Comparison of ENCODE assay signal across 13 cellular contexts in the genomic region with DNA sequence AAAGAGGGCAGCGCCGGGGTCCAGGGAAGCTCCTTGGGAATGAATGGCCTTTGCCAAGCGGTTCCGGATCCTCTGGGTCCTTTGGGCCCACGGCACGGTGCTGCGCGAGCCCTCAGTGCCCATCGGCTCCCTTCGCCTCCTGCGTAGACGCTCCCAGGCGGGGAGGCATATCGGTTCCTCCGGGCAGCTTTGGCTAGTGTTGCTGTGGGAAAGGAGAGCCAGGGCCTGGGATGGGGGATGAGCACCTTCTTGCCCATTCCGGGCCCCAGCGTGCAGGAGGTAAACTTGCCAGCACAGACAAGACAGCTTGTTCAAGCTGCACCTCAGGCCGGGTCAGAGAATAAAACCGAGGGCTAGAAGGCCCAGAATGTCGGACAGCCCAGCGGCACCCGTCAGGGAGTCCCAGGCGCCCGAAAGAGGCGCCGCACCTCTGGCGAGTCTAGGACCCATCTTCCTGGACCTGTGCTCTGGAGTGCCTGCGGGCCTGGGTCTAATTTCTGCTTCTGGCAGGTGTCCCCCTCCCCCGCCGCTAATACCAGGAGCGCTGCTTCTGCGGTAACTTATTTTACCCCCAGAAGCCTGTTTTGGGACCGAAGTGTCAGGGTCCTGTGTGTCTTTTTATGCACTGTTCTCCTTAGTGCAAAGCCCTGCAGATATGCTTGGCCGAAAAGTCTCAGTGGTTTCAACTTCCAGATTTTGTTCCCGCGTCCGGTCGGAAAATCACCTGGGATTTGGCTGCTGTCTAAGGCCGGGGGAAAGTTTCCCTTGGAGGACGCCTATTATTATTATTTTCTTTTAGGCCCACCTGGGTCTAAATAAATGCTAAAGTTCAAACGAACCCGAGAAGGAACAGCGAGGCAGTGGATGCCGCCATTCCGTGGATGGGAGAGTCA. TPM values are rescaled to one million over a fixed set of nuclear protein-coding genes. Genes with fewer than 3 reads are reported as not detected.
DNase-seq lines count a peak whose midpoint lies in the region; ATAC-seq, FAIRE-seq and TF ChIP-seq lines count a peak whose summit lies in the region.
"Had no signal": no experiment of that assay in that cellular context is flagged by ENCODE, and none has a peak within 500 bp of the region (broad histone marks: within the 10 kb centered on the region; RNA-seq: fewer than 3 reads in every experiment).

No MANE protein-coding gene starts in this region.

- H3K4me3 Mint-ChIP-seq in chondrocyte (ENCODE audit: unreplicated experiment): peak overlapping the region; percentile 35

- 96% methylated on average over 45 of the region's 45 CpGs for WGBS in A549 (ENCODE audit: missing lambda C conversion rate)

- TF ChIP-seq RAD21 in A549 (conservative IDR thresholded peaks at IDR 0.05 in 1 of 2, IDR thresholded peaks at IDR 0.05 in 1 of 2): no peak

- no peak for TF ChIP-seq POLR2A in A549 (IDR thresholded peaks at IDR 0.05; ENCODE audit: low read length)

- H3K36me3 ChIP-seq in muscle layer of duodenum (ENCODE audit: control insufficient read depth in 1 of 2, insufficient read depth in 2 of 2, low read length in 2 of 2): no peaks in the 10 kb centered on the region
- H3K36me3 ChIP-seq: ovary had no signal

- ATAC-seq in A549 (no peak), HG02840 (IDR thresholded peaks at IDR 0.05; ENCODE audit: low FRiP score, unreplicated experiment) (no peak), HG03460 (IDR thresholded peaks at IDR 0.05; ENCODE audit: unreplicated experiment) (no peak)

- no peak for FAIRE-seq in A549 (lab: Jason Lieb, UNC)
- FAIRE-seq: H54 had no signal

- H3K9me3 Mint-ChIP-seq in chondrocyte (ENCODE audit: low read depth): no peaks in the 10 kb centered on the region

- POLR2A ChIA-PET in A549 (lab: Yijun Ruan, JAX): no interaction called here

- peaks cover 61% of the 10 kb centered on the region for H3K27me3 ChIP-seq in muscle layer of duodenum (ENCODE audit: low read depth, low read length)
- H3K27me3 ChIP-seq: ovary had no signal

- peaks cover 3% of the 10 kb centered on the region for H3K36me3 Mint-ChIP-seq in chondrocyte (ENCODE audit: low read depth)

- H3K27me3 Mint-ChIP-seq in chondrocyte (ENCODE audit: low read depth): peaks cover 23% of the 10 kb centered on the region

- DNase-seq in A549 (ENCODE audit: low read depth in 1 of 2, low spot score in 1 of 2) (no peak), ELF-1 (ENCODE audit: low read depth, low spot score) (peak; percentile 56), chondrocyte (ENCODE audit: low spot score) (no peak), GOT3 (lab: John Stamatoyannopoulos, UW) (no peak)
- DNase-seq: Karpas-422; NCI-H2081; ovary; stimulated activated naive CD4-positive, alpha-beta T cell treated with Interleukin-2 at 50 U/mL for 16 hours; SW 1271 had no signal

- no peak overlapping the region for H3K27ac Mint-ChIP-seq in chondrocyte (ENCODE audit: unreplicated experiment)

- peaks cover 15% of the 10 kb centered on the region for H3K4me1 ChIP-seq in A549
- H3K4me1 ChIP-seq in muscle layer of duodenum (ENCODE audit: control insufficient read depth in 1 of 2, insufficient read depth in 2 of 2, low read length in 2 of 2): peaks cover 3 to 54% of the 10 kb centered on the region in 2 donors

- H3K4me3 ChIP-seq in A549 (no peak overlapping the region), muscle layer of duodenum (ENCODE audit: low read depth in 1 of 2, low read length in 2 of 2) (peak overlapping the region; percentile 52 to 73)
- H3K4me3 ChIP-seq: ovary had no signal

- peaks cover 29% of the 10 kb centered on the region for H3K4me1 Mint-ChIP-seq in chondrocyte (ENCODE audit: low read depth)

- TF ChIP-seq CTCF in A549 (IDR thresholded peaks at IDR 0.05) (no peak), chondrocyte (IDR thresholded peaks at IDR 0.05) (no peak)

- CTCF ChIA-PET in A549 (lab: Yijun Ruan, JAX): interaction anchor here (0.7 to 6.1 kb wide), 7 partner anchors 76 to 434 kb away, joined by 3 to 121 read pairs (median 4); no protein-coding TSS in a partner anchor

- H3K27ac ChIP-seq in A549 (no peak overlapping the region), muscle layer of duodenum (ENCODE audit: low read length) (no peak overlapping the region)
- H3K27ac ChIP-seq: ovary had no signal

- H3K4me2 ChIP-seq in A549: peak overlapping the region; percentile 96; the same call in 2 of the 3 replicates

- H3K9me3 ChIP-seq in A549 (no peaks in the 10 kb centered on the region), muscle layer of duodenum (ENCODE audit: control insufficient read depth in 1 of 2, low read length in 2 of 2) (no peaks in the 10 kb centered on the region)
- H3K9me3 ChIP-seq: ovary had no signal

- TF ChIP-seq EP300 in A549 (IDR thresholded peaks at IDR 0.05): no peak

TF ChIP-seq in A549, 52 proteins besides CTCF, POLR2A, EP300 and RAD21:
- TF ChIP-seq HOXA7 (CRISPR knock-in tag; IDR thresholded peaks at IDR 0.05): no peak
- TF ChIP-seq, protein P1, sequence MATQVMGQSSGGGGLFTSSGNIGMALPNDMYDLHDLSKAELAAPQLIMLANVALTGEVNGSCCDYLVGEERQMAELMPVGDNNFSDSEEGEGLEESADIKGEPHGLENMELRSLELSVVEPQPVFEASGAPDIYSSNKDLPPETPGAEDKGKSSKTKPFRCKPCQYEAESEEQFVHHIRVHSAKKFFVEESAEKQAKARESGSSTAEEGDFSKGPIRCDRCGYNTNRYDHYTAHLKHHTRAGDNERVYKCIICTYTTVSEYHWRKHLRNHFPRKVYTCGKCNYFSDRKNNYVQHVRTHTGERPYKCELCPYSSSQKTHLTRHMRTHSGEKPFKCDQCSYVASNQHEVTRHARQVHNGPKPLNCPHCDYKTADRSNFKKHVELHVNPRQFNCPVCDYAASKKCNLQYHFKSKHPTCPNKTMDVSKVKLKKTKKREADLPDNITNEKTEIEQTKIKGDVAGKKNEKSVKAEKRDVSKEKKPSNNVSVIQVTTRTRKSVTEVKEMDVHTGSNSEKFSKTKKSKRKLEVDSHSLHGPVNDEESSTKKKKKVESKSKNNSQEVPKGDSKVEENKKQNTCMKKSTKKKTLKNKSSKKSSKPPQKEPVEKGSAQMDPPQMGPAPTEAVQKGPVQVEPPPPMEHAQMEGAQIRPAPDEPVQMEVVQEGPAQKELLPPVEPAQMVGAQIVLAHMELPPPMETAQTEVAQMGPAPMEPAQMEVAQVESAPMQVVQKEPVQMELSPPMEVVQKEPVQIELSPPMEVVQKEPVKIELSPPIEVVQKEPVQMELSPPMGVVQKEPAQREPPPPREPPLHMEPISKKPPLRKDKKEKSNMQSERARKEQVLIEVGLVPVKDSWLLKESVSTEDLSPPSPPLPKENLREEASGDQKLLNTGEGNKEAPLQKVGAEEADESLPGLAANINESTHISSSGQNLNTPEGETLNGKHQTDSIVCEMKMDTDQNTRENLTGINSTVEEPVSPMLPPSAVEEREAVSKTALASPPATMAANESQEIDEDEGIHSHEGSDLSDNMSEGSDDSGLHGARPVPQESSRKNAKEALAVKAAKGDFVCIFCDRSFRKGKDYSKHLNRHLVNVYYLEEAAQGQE (IDR thresholded peaks at IDR 0.05): no peak
- no peak for TF ChIP-seq TFCP2L1 (CRISPR knock-in tag; IDR thresholded peaks at IDR 0.05)

RNA-seq across cellular contexts. Expression of a gene that starts 1.7 kb away (rescaled TPM):
- 11.6 and 14.2 TPM in 2 replicates for polyA plus RNA-seq in A549 (2011; rRNA removed)
- polyA plus RNA-seq in A549 (2012; cell fraction: cytosol; rRNA removed): 9.3 and 13.5 TPM in 2 replicates
- polyA plus RNA-seq in A549 (2012; cell fraction: nucleus; rRNA removed): 19.6 and 19.7 TPM in 2 replicates
- 9.1 to 9.6 TPM (median 9.2 TPM) in 3 replicates for polyA plus RNA-seq in A549 (2017; fragmentation: RNase III; extraction: RNeasy Plus Mini Kit Qiagen cat#74134 plus additional on column Dnase treatment)
- polyA minus RNA-seq in A549 (2011; rRNA and poly(A)+ RNA removed): 14.4 and 17.0 TPM in 2 replicates
- 4.8 to 36.2 TPM (median 5.2 TPM) in 3 replicates for total RNA-seq in chondrocyte
